Comparison of ENCODE assay signal across 8 cellular contexts in genomic region chr6:137871299-137871698, GRCh38. TPM values are rescaled to one million over a fixed set of nuclear protein-coding genes. Genes with fewer than 3 reads are reported as not detected.
DNase-seq lines count a peak whose midpoint lies in the region; ATAC-seq, FAIRE-seq and TF ChIP-seq lines count a peak whose summit lies in the region.

No MANE protein-coding gene starts in this region.

- H3K36me3 Mint-ChIP-seq in naive thymus-derived CD4-positive, alpha-beta T cell, result peaks cover 4 to 62% (median 44%) of the 10 kb centered on the region in 5 donors

- TF ChIP-seq CTCF in AG09309 (IDR thresholded peaks at IDR 0.05; ENCODE audit: control insufficient read depth, insufficient read depth, low read depth, low read length, missing control alignments) (no peak), KMS-11 (conservative IDR thresholded peaks at IDR 0.05; ENCODE audit: low read depth, low read length) (no peak), bronchial epithelial cell (IDR thresholded peaks at IDR 0.05; ENCODE audit: insufficient read depth, low read length, severe bottlenecking) (no peak), GM10266 (IDR thresholded peaks at IDR 0.05; ENCODE audit: control insufficient read depth, insufficient read depth, low read depth, missing control alignments) (no peak)

- no peaks in the 10 kb centered on the region for H3K27me3 ChIP-seq in KMS-11 (ENCODE audit: insufficient read depth, low read depth)
- no peaks in the 10 kb centered on the region for H3K27me3 ChIP-seq in bronchial epithelial cell (ENCODE audit: control insufficient read depth, insufficient read depth, low read length)
- no peaks in the 10 kb centered on the region for H3K27me3 ChIP-seq in naive thymus-derived CD4-positive, alpha-beta T cell (ENCODE audit: control insufficient read depth in 2 of 2, insufficient read depth in 2 of 2, low read length in 2 of 2)

- intact Hi-C loops in naive thymus-derived CD4-positive, alpha-beta T cell (cut with micrococcal nuclease), result loop anchor here in 1 of 2 donors (10.0 kb wide), 1 partner anchor 636 kb away; no protein-coding TSS in a partner anchor

- CTCF ChIA-PET in naive thymus-derived CD4-positive, alpha-beta T cell (lab: Charles Lee), result interaction anchor here (0.8 to 4.5 kb wide), 12 partner anchors 11 to 163 kb away, joined by 3 to 29 read pairs (median 4); no protein-coding TSS in a partner anchor

- peaks cover 0 to 15% (median 0%) of the 10 kb centered on the region in 11 donors for H3K9me3 Mint-ChIP-seq in naive thymus-derived CD4-positive, alpha-beta T cell

- peak overlapping the region; percentile 92 for H3K9ac ChIP-seq in KMS-11

- H3K36me3 ChIP-seq in KMS-11 (ENCODE audit: insufficient read depth) (peaks cover 38% of the 10 kb centered on the region; the same call in 1 of the 2 replicates), bronchial epithelial cell (ENCODE audit: control insufficient read depth, insufficient read depth, low read length) (peaks cover 5% of the 10 kb centered on the region)
- peaks cover 17 to 61% (median 41%) of the 10 kb centered on the region in 3 experiments for H3K36me3 ChIP-seq in naive thymus-derived CD4-positive, alpha-beta T cell (ENCODE audit: control insufficient read depth in 2 of 3, insufficient read depth in 3 of 3, low read length in 3 of 3)

- H3K4me1 ChIP-seq in KMS-11 (ENCODE audit: low read depth, poor library complexity, severe bottlenecking), result peaks cover 44% of the 10 kb centered on the region
- peaks cover 38 to 51% of the 10 kb centered on the region in 2 donors for H3K4me1 ChIP-seq in naive thymus-derived CD4-positive, alpha-beta T cell (ENCODE audit: control insufficient read depth in 2 of 2, insufficient read depth in 2 of 2, low read length in 2 of 2)

- DNase-seq in AG09309 (ENCODE audit: low read depth), result no peak
- no peak for DNase-seq in bronchial epithelial cell (ENCODE audit: low read depth)
- DNase-seq in naive thymus-derived CD4-positive, alpha-beta T cell, result peak in 3 of 9 donors; percentile 11 to 23 (median 16)
- no peak for DNase-seq in GM10266 (ENCODE audit: extremely low spot score)
- no peak for DNase-seq in DMS79 (lab: John Stamatoyannopoulos, UW)
- no peak for DNase-seq in DMS114 treated with DMSO at 0.1 percent for 48 hours (lab: John Stamatoyannopoulos, UW; ENCODE audit: unreplicated experiment)

- peaks cover 51 to 82% (median 71%) of the 10 kb centered on the region in 7 donors for H3K4me1 Mint-ChIP-seq in naive thymus-derived CD4-positive, alpha-beta T cell

- H3K4me3 ChIP-seq in AG09309 (ENCODE audit: control insufficient read depth, low read depth, low read length) (peak overlapping the region; percentile 91), KMS-11 (IDR thresholded peaks at IDR 0.05; ENCODE audit: insufficient read depth, low read depth, low read length) (no peak overlapping the region), bronchial epithelial cell (ENCODE audit: low read depth, low read length) (peak overlapping the region; percentile 14)
- H3K4me3 ChIP-seq in naive thymus-derived CD4-positive, alpha-beta T cell (ENCODE audit: low read length), result peak overlapping the region; percentile 96

- no peak for FAIRE-seq in bronchial epithelial cell (lab: Jason Lieb, UNC)

- peak overlapping the region; percentile 89 to 99 (median 94) for H3K27ac Mint-ChIP-seq in naive thymus-derived CD4-positive, alpha-beta T cell

- no peak overlapping the region for H2AFZ ChIP-seq in KMS-11 (ENCODE audit: low read depth)

- H3K4me2 ChIP-seq in KMS-11, result peak overlapping the region; percentile 99

- peak overlapping the region; percentile 90 for H3K27ac ChIP-seq in KMS-11
- peak overlapping the region; percentile 99 for H3K27ac ChIP-seq in naive thymus-derived CD4-positive, alpha-beta T cell (ENCODE audit: low read depth, low read length)

- no peaks in the 10 kb centered on the region for H3K9me3 ChIP-seq in naive thymus-derived CD4-positive, alpha-beta T cell (ENCODE audit: control insufficient read depth in 2 of 3, low read length in 3 of 3)

- no peaks in the 10 kb centered on the region for H3K27me3 Mint-ChIP-seq in naive thymus-derived CD4-positive, alpha-beta T cell

- peak overlapping the region; percentile 88 to 98 (median 94) for H3K4me3 Mint-ChIP-seq in naive thymus-derived CD4-positive, alpha-beta T cell

- POLR2A ChIA-PET in naive thymus-derived CD4-positive, alpha-beta T cell (lab: Charles Lee), result interaction anchor here (0.6 to 8.3 kb wide), 10 partner anchors 9 to 1503 kb away, joined by 3 to 105 read pairs (median 4); partner anchors contain the start of gene CITED2

- no peak for ATAC-seq in naive thymus-derived CD4-positive, alpha-beta T cell
- no peak for ATAC-seq in HG03520 (IDR thresholded peaks at IDR 0.05; ENCODE audit: unreplicated experiment)

- H3K79me2 ChIP-seq in KMS-11 (ENCODE audit: insufficient read depth, low read depth), result peaks cover 95% of the 10 kb centered on the region

- no peaks in the 10 kb centered on the region for H4K20me1 ChIP-seq in KMS-11 (ENCODE audit: insufficient read depth)

RNA-seq across cellular contexts. Expression of gene TNFAIP3, which starts 4.2 kb away (rescaled TPM):
- total RNA-seq in bronchial epithelial cell, result 2.1 and 3.2 TPM in 2 replicates
- 1,000 to 10,000 TPM in 2 of 5 experiments, 100 to 1,000 TPM in 3; 135 to 2,915 (median 141) TPM for total RNA-seq in naive thymus-derived CD4-positive, alpha-beta T cell
- polyA plus RNA-seq in naive thymus-derived CD4-positive, alpha-beta T cell, result 10 to 100 TPM; 66.6 to 90.5 TPM

Comparison
In these comparisons a context has a peak if more than half of its experiments do, and no peak if none do; other contexts are left out.
1. RNA of gene TNFAIP3, which starts 4.2 kb away (total RNA-seq): 135 to 2,915 TPM in naive thymus-derived CD4-positive, alpha-beta T cell; 2.1 to 3.2 TPM in bronchial epithelial cell; every median in the first group is over 10 times any median in the second.